ENCODE assay signal across 4 cellular contexts in the genomic region with DNA sequence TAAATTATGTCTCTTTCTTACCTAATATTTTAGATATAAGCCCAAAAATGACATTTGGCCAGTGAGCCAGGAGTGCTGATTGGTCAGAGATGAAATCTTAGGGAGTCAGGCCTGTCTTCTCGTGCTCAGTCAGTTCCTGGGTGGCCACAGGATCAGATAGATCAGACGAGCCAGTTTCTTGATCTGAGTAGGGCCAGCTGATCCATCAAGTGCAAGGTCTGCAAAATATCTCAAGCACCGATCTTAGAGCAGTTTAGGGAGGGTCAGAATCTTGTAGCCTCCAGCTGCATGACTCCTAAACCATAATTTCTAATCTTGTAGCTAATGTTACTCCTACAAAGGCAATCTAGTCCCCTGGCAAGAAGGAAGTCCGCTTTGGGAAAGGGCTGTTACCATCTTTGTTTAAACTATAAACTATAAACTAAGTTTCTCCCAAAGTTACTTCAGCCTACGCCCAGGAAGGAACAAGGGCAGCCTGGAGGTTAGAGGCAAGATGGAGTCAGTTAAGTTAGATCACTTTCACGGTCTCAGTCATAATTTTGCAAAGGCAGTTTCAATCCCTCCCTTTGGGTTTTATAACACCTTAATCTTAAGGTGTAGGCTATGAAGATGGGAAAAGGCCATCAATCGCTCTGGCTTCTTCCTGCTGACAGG. TPM values are rescaled to one million over a fixed set of nuclear protein-coding genes. Genes with fewer than 3 reads are reported as not detected.
"Had no signal": no experiment of that assay in that cellular context is flagged by ENCODE, and none has a peak within 500 bp of the region (broad histone marks: within the 10 kb centered on the region; RNA-seq: fewer than 3 reads in every experiment).

No MANE protein-coding gene starts in this region.

RNA-seq across cellular contexts. Expression of a gene that starts 32.6 kb away (rescaled TPM):
- total RNA-seq: IMR-90, NCI-H460, SK-MEL-5 had no signal
- polyA plus RNA-seq: SK-N-SH had no signal
